14 cellular contexts compared by ENCODE assay signal in the genomic region with DNA sequence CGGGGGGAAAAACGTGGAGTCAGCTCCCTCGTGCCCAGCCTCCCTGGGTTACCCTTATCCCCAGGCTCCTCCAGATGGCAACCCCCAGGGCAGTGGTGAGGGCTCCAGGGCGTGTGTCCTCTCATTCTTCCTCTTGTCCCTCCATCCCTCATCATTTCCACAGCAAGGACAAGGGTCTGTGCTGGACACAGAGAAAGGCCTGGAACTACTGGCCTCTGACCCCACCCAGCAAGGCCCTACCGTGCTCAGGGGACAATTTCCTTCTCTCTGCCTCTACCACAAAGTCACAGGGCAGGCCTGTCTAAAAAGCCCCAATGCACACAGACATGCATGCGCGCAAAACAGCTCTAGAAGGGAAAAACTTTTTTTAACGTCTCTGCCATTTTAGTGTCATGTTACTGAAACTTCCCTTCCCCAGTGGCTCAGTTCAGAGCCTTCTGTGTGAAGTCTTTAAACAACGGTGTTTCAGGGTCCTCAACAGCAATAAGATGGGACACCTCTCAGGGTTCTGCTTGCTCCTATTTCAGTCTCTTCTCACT. TPM values are rescaled to one million over a fixed set of nuclear protein-coding genes. Genes with fewer than 3 reads are reported as not detected.
DNase-seq lines count a peak whose midpoint lies in the region; ATAC-seq and TF ChIP-seq lines count a peak whose summit lies in the region.
"Had no signal": no experiment of that assay in that cellular context is flagged by ENCODE, and none has a peak within 500 bp of the region (broad histone marks: within the 10 kb centered on the region; RNA-seq: fewer than 3 reads in every experiment).

No MANE protein-coding gene starts in this region.

- peaks cover 64% of the 10 kb centered on the region for H3K4me1 Mint-ChIP-seq in activated T-cell treated with anti-CD3 and anti-CD28 coated beads, Interleukin-2, amount 50 U/mL, for 72 hours (ENCODE audit: low read depth)
- peaks cover 35% of the 10 kb centered on the region for H3K4me1 Mint-ChIP-seq in WTC11
- peaks cover 43 to 63% of the 10 kb centered on the region in 2 donors for H3K4me1 Mint-ChIP-seq in immature natural killer cell

- no peaks in the 10 kb centered on the region for H3K27me3 ChIP-seq in tibial nerve
- H3K27me3 ChIP-seq: adrenal gland, left lung had no signal

- H3K9me3 Mint-ChIP-seq in activated T-cell treated with anti-CD3 and anti-CD28 coated beads, Interleukin-2, amount 50 U/mL, for 72 hours: no peaks in the 10 kb centered on the region
- H3K9me3 Mint-ChIP-seq in WTC11 (no peaks in the 10 kb centered on the region), immature natural killer cell (peaks cover 0 to 1% (median 0%) of the 10 kb centered on the region in 6 donors)

- no peak for TF ChIP-seq EP300 in tibial nerve (IDR thresholded peaks at IDR 0.05)

- ATAC-seq in activated T-cell treated with anti-CD3 and anti-CD28 coated beads, Interleukin-2, amount 50 U/mL, for 72 hours (replicated peaks in 1 of 2): no peak
- ATAC-seq in WTC11 (no peak), omental fat pad (ENCODE audit: low FRiP score) (no peak), HG03196 (IDR thresholded peaks at IDR 0.05; ENCODE audit: unreplicated experiment) (no peak)

- POLR2A ChIA-PET in WTC11 (lab: Charles Lee): no interaction called here

- H3K36me3 ChIP-seq in tibial nerve: peaks cover 0 to 45% (median 7%) of the 10 kb centered on the region in 3 donors

- no peak for TF ChIP-seq POLR2A in tibial nerve (IDR thresholded peaks at IDR 0.05)

- peak overlapping the region; percentile 88 to 99 (median 93) for H3K27ac ChIP-seq in tibial nerve

- no peaks in the 10 kb centered on the region for H3K27me3 Mint-ChIP-seq in activated T-cell treated with anti-CD3 and anti-CD28 coated beads, Interleukin-2, amount 50 U/mL, for 72 hours (ENCODE audit: low read depth)
- no peaks in the 10 kb centered on the region for H3K27me3 Mint-ChIP-seq in WTC11 (ENCODE audit: low read depth)
- peaks cover 19 to 39% (median 24%) of the 10 kb centered on the region in 3 donors for H3K27me3 Mint-ChIP-seq in immature natural killer cell (ENCODE audit: low read depth in 3 of 3)

- no peak for DNase-seq in activated T-cell treated with anti-CD3 and anti-CD28 coated beads, Interleukin-2, amount 50 U/mL, for 72 hours
- no peak for DNase-seq in activated T-cell treated with anti-CD3 and anti-CD28 coated beads, Interleukin-2, amount 50 U/mL, for 1 hour
- DNase-seq in WTC11 (ENCODE audit: low spot score): no peak
- no peak for DNase-seq in immature natural killer cell
- DNase-seq in tibial nerve (ENCODE audit: low spot score in 2 of 2): no peak
- DNase-seq in 8988T: no peak
- no peak for DNase-seq in omental fat pad (ENCODE audit: low spot score)
- DNase-seq: AML-193; stimulated activated CD8-positive, alpha-beta memory T cell treated with anti-CD3 and anti-CD28 coated beads, Interleukin-4, amount 100 ng/mL, for 48 hours; T1000 had no signal

- CTCF ChIA-PET in WTC11 (lab: Charles Lee): interaction anchor here (2.5 kb wide), 1 partner anchor 47 kb away, joined by 11 read pairs; no protein-coding TSS in a partner anchor

- peaks cover 9 to 14% of the 10 kb centered on the region in 2 donors for H3K36me3 Mint-ChIP-seq in activated T-cell treated with anti-CD3 and anti-CD28 coated beads, Interleukin-2, amount 50 U/mL, for 72 hours (ENCODE audit: insufficient read depth in 2 of 2)
- H3K36me3 Mint-ChIP-seq in WTC11 (peaks cover 24% of the 10 kb centered on the region), immature natural killer cell (peaks cover 14 to 17% (median 15%) of the 10 kb centered on the region in 3 donors)

- H3K4me3 Mint-ChIP-seq in activated T-cell treated with anti-CD3 and anti-CD28 coated beads, Interleukin-2, amount 50 U/mL, for 72 hours: peak overlapping the region; percentile 77 to 82
- H3K4me3 Mint-ChIP-seq in WTC11 (peak overlapping the region; percentile 68; the same call in 1 of the 2 replicates), immature natural killer cell (peak overlapping the region; percentile 80 to 93 (median 87))

- WGBS in tibial nerve, 2 donors: 67 to 70% methylated on average over 9 of the region's 9 CpGs

- H3K4me1 ChIP-seq in tibial nerve: peaks cover 0 to 64% (median 30%) of the 10 kb centered on the region in 4 donors

- peak overlapping the region; percentile 87 for H3K27ac Mint-ChIP-seq in activated T-cell treated with anti-CD3 and anti-CD28 coated beads, Interleukin-2, amount 50 U/mL, for 72 hours
- H3K27ac Mint-ChIP-seq in WTC11 (peak overlapping the region; percentile 55), immature natural killer cell (peak overlapping the region; percentile 62 to 91 (median 88))

- H3K9me3 ChIP-seq in tibial nerve: no peaks in the 10 kb centered on the region
- H3K9me3 ChIP-seq: adrenal gland, left lung had no signal

- H3K4me3 ChIP-seq in tibial nerve: no peak overlapping the region

- no peak for TF ChIP-seq CTCF in WTC11 (IDR thresholded peaks at IDR 0.05)
- no peak for TF ChIP-seq CTCF in tibial nerve (IDR thresholded peaks at IDR 0.05)
- TF ChIP-seq CTCF in omental fat pad (IDR thresholded peaks at IDR 0.05): no peak

TF ChIP-seq in WTC11, 78 proteins besides CTCF, POLR2A, EP300 and RAD21:
- TF ChIP-seq AFF4 (CRISPR knock-in tag; IDR thresholded peaks at IDR 0.05; ENCODE audit: borderline replicate concordance): no peak
- TF ChIP-seq TCF7 (CRISPR knock-in tag; IDR thresholded peaks at IDR 0.05; ENCODE audit: low read depth): no peak
- TF ChIP-seq ZNF671 (CRISPR knock-in tag; IDR thresholded peaks at IDR 0.05): no peak
- TF ChIP-seq SMAD3 (CRISPR knock-in tag; IDR thresholded peaks at IDR 0.05; ENCODE audit: borderline replicate concordance): no peak
- TF ChIP-seq HMGA2 (CRISPR knock-in tag; IDR thresholded peaks at IDR 0.05): no peak

RNA-seq across cellular contexts. Expression of gene SLC35B2, which starts 1.1 kb away (rescaled TPM):
- total RNA-seq in activated T-cell treated with anti-CD3 and anti-CD28 coated beads, Interleukin-2, amount 50 U/mL, for 72 hours: 10 to 100 TPM; 13.9 to 16.9 TPM
- total RNA-seq in WTC11 (2021) (28.9 to 36.7 TPM (median 30.8 TPM) in 3 replicates), tibial nerve (10 to 100 TPM; 28.0 to 34.1 (median 33.1) TPM), omental fat pad (10 to 100 TPM; 25.3 to 31.9 (median 30.4) TPM)
- 100 to 1,000 TPM in 1 of 3 donors, 10 to 100 TPM in 2; 64.1 to 119 (median 69.1) TPM for polyA plus RNA-seq in immature natural killer cell

RNA-seq across cellular contexts. Expression of gene NFKBIE, which starts 7.0 kb away (rescaled TPM):
- 10 to 100 TPM; 18.1 to 19.8 TPM for total RNA-seq in activated T-cell treated with anti-CD3 and anti-CD28 coated beads, Interleukin-2, amount 50 U/mL, for 72 hours
- total RNA-seq in WTC11 (2021): 8.3 to 10.4 TPM (median 10.3 TPM) in 3 replicates
- 1 to 10 TPM; 3.8 to 8.4 (median 8.3) TPM for polyA plus RNA-seq in immature natural killer cell
- total RNA-seq in tibial nerve: 10 to 100 TPM; 12.7 to 20.7 (median 16.0) TPM
- 10 to 100 TPM; 13.1 to 25.5 (median 15.3) TPM for total RNA-seq in omental fat pad

RNA-seq across cellular contexts. Expression of gene HSP90AB1, which starts 11.5 kb away (rescaled TPM):
- 1,000 to 10,000 TPM in 1 of 2 donors, 100 to 1,000 TPM in 1; 915 to 1,109 TPM for total RNA-seq in activated T-cell treated with anti-CD3 and anti-CD28 coated beads, Interleukin-2, amount 50 U/mL, for 72 hours
- total RNA-seq in WTC11 (2021) (2,159 to 2,172 TPM (median 2,171 TPM) in 3 replicates), tibial nerve (100 to 1,000 TPM; 485 to 580 (median 543) TPM), omental fat pad (1,000 to 10,000 TPM in 1 of 4 donors, 100 to 1,000 TPM in 3; 553 to 1,198 (median 846) TPM)
- 100 to 1,000 TPM; 185 to 309 (median 280) TPM for polyA plus RNA-seq in immature natural killer cell

RNA-seq across cellular contexts. Expression of gene TMEM151B, which starts 11.9 kb away (rescaled TPM):
- under 1 TPM in 1 of 2 donors, not detected in 1; 0.25 TPM for total RNA-seq in activated T-cell treated with anti-CD3 and anti-CD28 coated beads, Interleukin-2, amount 50 U/mL, for 72 hours
- total RNA-seq in WTC11 (2021) (5.5 to 5.6 TPM (median 5.5 TPM) in 3 replicates), tibial nerve (under 1 TPM in 1 of 4 donors, not detected in 3; 0.42 TPM), omental fat pad (under 1 TPM in 1 of 4 donors, not detected in 3; 0.19 TPM)
- polyA plus RNA-seq in immature natural killer cell: not detected
- total RNA-seq: left lung, M059J had no signal

RNA-seq across cellular contexts. Expression of gene SLC29A1, which starts 35.0 kb away (rescaled TPM):
- 10 to 100 TPM; 21.7 to 28.0 TPM for total RNA-seq in activated T-cell treated with anti-CD3 and anti-CD28 coated beads, Interleukin-2, amount 50 U/mL, for 72 hours
- 131 to 139 TPM (median 132 TPM) in 3 replicates for total RNA-seq in WTC11 (2021)
- polyA plus RNA-seq in immature natural killer cell: 1 to 10 TPM; 1.5 to 3.0 (median 1.8) TPM
- total RNA-seq in tibial nerve: 10 to 100 TPM; 51.4 to 83.1 (median 63.8) TPM
- 100 to 1,000 TPM in 1 of 4 donors, 10 to 100 TPM in 3; 61.7 to 317 (median 87.0) TPM for total RNA-seq in omental fat pad
